17 cellular contexts compared by ENCODE assay signal in genomic region chr11:75063732-75064314, GRCh38. TPM values are rescaled to one million over a fixed set of nuclear protein-coding genes. Genes with fewer than 3 reads are reported as not detected.
DNase-seq lines count a peak whose midpoint lies in the region; ATAC-seq and TF ChIP-seq lines count a peak whose summit lies in the region.
"Had no signal": no experiment of that assay in that cellular context is flagged by ENCODE, and none has a peak within 500 bp of the region (broad histone marks: within the 10 kb centered on the region; RNA-seq: fewer than 3 reads in every experiment).

No MANE protein-coding gene starts in this region.

- H3K4me3 Mint-ChIP-seq in WTC11: no peak overlapping the region
- H3K4me3 Mint-ChIP-seq: CD4-positive, alpha-beta memory T cell had no signal

- POLR2A ChIA-PET in WTC11 (lab: Charles Lee): no interaction called here

- H3K27ac Mint-ChIP-seq in WTC11: no peak overlapping the region
- H3K27ac Mint-ChIP-seq: CD4-positive, alpha-beta memory T cell had no signal

- H3K9me3 ChIP-seq in HAP-1: no peaks in the 10 kb centered on the region

- DNase-seq in Caki2 (ENCODE audit: low read depth) (peak; percentile 41), HCEC 1CT (peak; percentile 77), RKO (ENCODE audit: low spot score) (peak; percentile 49), kidney tubule cell (ENCODE audit: low spot score) (peak; percentile 69), HAP-1 (ENCODE audit: low spot score in 2 of 2) (no peak), cerebellar cortex (ENCODE audit: low spot score) (no peak), WTC11 (ENCODE audit: low spot score) (no peak)
- DNase-seq in activated CD4-positive, alpha-beta T cell treated with anti-CD3 and anti-CD28 coated beads for 1 hour: no peak
- DNase-seq: CD4-positive, alpha-beta memory T cell; Karpas-422; NCI-H187 treated with DMSO at 0.1 percent for 48 hours; NCI-H2171; NCI-H446; NK-92 treated with Interleukin-12 subunit alpha and Interleukin-12 subunit beta, amount 100 ng/mL, for 24 hours; OCI-M1 had no signal

- H3K4me3 ChIP-seq in HAP-1: no peak overlapping the region

- CTCF ChIA-PET in WTC11 (lab: Charles Lee): interaction anchor here (1.0 to 1.4 kb wide), 4 partner anchors 9 to 134 kb away, joined by 3 to 4 read pairs (median 4); no protein-coding TSS in a partner anchor

- no peaks in the 10 kb centered on the region; the same call in 1 of the 2 replicates for H3K27me3 Mint-ChIP-seq in WTC11 (ENCODE audit: low read depth)

- in situ Hi-C loops in Caki2 (cut with HindIII; ENCODE audit: low pct_unique_long_range_greater_than_20kb, low sequenced_read_pairs): no loop called here
- in situ Hi-C loops in HAP-1 (cut with MboI; ENCODE audit: low sequenced_read_pairs): no loop called here

- H3K9me3 Mint-ChIP-seq in WTC11: peaks cover 14% of the 10 kb centered on the region

- H3K36me3 Mint-ChIP-seq in WTC11: no peaks in the 10 kb centered on the region
- H3K36me3 Mint-ChIP-seq: CD4-positive, alpha-beta memory T cell had no signal

- ATAC-seq in WTC11: no peak
- ATAC-seq: HepG2 had no signal

- H3K4me1 Mint-ChIP-seq in WTC11: no peaks in the 10 kb centered on the region
- H3K4me1 Mint-ChIP-seq: CD4-positive, alpha-beta memory T cell had no signal

- TF ChIP-seq CTCF in WTC11 (IDR thresholded peaks at IDR 0.05): no peak

- peaks cover 6% of the 10 kb centered on the region for H3K27me3 ChIP-seq in HAP-1 (ENCODE audit: low read depth)

- H3K36me3 ChIP-seq in HAP-1 (replicated peaks): no peaks in the 10 kb centered on the region

- no peaks in the 10 kb centered on the region for H3K4me1 ChIP-seq in HAP-1

TF ChIP-seq in WTC11, 78 proteins besides CTCF, POLR2A, EP300 and RAD21:
- TF ChIP-seq ZNF416 (CRISPR knock-in tag; IDR thresholded peaks at IDR 0.05) (no peak), ZNF423 (CRISPR knock-in tag; IDR thresholded peaks at IDR 0.05) (no peak), FOXK1 (CRISPR knock-in tag; IDR thresholded peaks at IDR 0.05) (no peak), SMAD4 (CRISPR knock-in tag; IDR thresholded peaks at IDR 0.05) (no peak), ZBTB21 (CRISPR knock-in tag; IDR thresholded peaks at IDR 0.05; ENCODE audit: borderline replicate concordance) (no peak), ZNF425 (CRISPR knock-in tag; conservative IDR thresholded peaks at IDR 0.05) (no peak), ZNF671 (CRISPR knock-in tag; IDR thresholded peaks at IDR 0.05) (no peak), ZNF138 (CRISPR knock-in tag; conservative IDR thresholded peaks at IDR 0.05) (no peak), MAX (CRISPR knock-in tag; IDR thresholded peaks at IDR 0.05) (no peak), OVOL2 (CRISPR knock-in tag; IDR thresholded peaks at IDR 0.05; ENCODE audit: borderline replicate concordance) (no peak), GABPB1 (CRISPR knock-in tag; IDR thresholded peaks at IDR 0.05) (no peak), PRRX2 (CRISPR knock-in tag; IDR thresholded peaks at IDR 0.05) (no peak), IRF2 (CRISPR knock-in tag; IDR thresholded peaks at IDR 0.05; ENCODE audit: borderline replicate concordance, low read depth) (no peak), NR2C2 (CRISPR knock-in tag; IDR thresholded peaks at IDR 0.05) (no peak), TP53 (CRISPR knock-in tag; IDR thresholded peaks at IDR 0.05) (no peak)
- TF ChIP-seq, protein P1, sequence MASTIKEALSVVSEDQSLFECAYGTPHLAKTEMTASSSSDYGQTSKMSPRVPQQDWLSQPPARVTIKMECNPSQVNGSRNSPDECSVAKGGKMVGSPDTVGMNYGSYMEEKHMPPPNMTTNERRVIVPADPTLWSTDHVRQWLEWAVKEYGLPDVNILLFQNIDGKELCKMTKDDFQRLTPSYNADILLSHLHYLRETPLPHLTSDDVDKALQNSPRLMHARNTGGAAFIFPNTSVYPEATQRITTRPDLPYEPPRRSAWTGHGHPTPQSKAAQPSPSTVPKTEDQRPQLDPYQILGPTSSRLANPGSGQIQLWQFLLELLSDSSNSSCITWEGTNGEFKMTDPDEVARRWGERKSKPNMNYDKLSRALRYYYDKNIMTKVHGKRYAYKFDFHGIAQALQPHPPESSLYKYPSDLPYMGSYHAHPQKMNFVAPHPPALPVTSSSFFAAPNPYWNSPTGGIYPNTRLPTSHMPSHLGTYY (CRISPR knock-in tag; IDR thresholded peaks at IDR 0.05): no peak
- TF ChIP-seq, protein P2, sequence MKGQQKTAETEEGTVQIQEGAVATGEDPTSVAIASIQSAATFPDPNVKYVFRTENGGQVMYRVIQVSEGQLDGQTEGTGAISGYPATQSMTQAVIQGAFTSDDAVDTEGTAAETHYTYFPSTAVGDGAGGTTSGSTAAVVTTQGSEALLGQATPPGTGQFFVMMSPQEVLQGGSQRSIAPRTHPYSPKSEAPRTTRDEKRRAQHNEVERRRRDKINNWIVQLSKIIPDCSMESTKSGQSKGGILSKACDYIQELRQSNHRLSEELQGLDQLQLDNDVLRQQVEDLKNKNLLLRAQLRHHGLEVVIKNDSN (CRISPR knock-in tag; IDR thresholded peaks at IDR 0.05): no peak
- TF ChIP-seq, protein P3, sequence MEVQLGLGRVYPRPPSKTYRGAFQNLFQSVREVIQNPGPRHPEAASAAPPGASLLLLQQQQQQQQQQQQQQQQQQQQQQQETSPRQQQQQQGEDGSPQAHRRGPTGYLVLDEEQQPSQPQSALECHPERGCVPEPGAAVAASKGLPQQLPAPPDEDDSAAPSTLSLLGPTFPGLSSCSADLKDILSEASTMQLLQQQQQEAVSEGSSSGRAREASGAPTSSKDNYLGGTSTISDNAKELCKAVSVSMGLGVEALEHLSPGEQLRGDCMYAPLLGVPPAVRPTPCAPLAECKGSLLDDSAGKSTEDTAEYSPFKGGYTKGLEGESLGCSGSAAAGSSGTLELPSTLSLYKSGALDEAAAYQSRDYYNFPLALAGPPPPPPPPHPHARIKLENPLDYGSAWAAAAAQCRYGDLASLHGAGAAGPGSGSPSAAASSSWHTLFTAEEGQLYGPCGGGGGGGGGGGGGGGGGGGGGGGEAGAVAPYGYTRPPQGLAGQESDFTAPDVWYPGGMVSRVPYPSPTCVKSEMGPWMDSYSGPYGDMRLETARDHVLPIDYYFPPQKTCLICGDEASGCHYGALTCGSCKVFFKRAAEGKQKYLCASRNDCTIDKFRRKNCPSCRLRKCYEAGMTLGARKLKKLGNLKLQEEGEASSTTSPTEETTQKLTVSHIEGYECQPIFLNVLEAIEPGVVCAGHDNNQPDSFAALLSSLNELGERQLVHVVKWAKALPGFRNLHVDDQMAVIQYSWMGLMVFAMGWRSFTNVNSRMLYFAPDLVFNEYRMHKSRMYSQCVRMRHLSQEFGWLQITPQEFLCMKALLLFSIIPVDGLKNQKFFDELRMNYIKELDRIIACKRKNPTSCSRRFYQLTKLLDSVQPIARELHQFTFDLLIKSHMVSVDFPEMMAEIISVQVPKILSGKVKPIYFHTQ (CRISPR knock-in tag; IDR thresholded peaks at IDR 0.05): no peak
- TF ChIP-seq, protein P4, sequence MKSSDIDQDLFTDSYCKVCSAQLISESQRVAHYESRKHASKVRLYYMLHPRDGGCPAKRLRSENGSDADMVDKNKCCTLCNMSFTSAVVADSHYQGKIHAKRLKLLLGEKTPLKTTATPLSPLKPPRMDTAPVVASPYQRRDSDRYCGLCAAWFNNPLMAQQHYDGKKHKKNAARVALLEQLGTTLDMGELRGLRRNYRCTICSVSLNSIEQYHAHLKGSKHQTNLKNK (CRISPR knock-in tag; IDR thresholded peaks at IDR 0.05): no peak
- TF ChIP-seq, protein P5, sequence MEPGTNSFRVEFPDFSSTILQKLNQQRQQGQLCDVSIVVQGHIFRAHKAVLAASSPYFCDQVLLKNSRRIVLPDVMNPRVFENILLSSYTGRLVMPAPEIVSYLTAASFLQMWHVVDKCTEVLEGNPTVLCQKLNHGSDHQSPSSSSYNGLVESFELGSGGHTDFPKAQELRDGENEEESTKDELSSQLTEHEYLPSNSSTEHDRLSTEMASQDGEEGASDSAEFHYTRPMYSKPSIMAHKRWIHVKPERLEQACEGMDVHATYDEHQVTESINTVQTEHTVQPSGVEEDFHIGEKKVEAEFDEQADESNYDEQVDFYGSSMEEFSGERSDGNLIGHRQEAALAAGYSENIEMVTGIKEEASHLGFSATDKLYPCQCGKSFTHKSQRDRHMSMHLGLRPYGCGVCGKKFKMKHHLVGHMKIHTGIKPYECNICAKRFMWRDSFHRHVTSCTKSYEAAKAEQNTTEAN (CRISPR knock-in tag; IDR thresholded peaks at IDR 0.05): no peak

RNA-seq across cellular contexts. Expression of gene OR2AT4, which starts 32.9 kb away (rescaled TPM):
- total RNA-seq in Caki2 (2014; rRNA removed; shearing (Covaris generic); ENCODE audit: low replicate concordance): not detected in 2 replicates
- total RNA-seq in WTC11 (2021): 0.02 TPM in 1 of 3 replicates, not detected in the others
- total RNA-seq: A172; CD4-positive, alpha-beta memory T cell; HepG2 had no signal

Comparison
In these comparisons a context has a peak if more than half of its experiments do, and no peak if none do; other contexts are left out.
1. DNase-seq: peak in Caki2 (single experiment), HCEC 1CT (single experiment), RKO (single experiment) and kidney tubule cell (single experiment); none in HAP-1 (0 of 2), activated CD4-positive, alpha-beta T cell treated with anti-CD3 and anti-CD28 coated beads for 1 hour (single experiment), cerebellar cortex (single experiment) and WTC11 (single experiment).